Comparison of ENCODE assay signal across 1 cellular context in genomic region chr10:100984670-100985177, GRCh38.
TF ChIP-seq lines count a peak whose summit lies in the region.

No MANE protein-coding gene starts in this region.

TF ChIP-seq in WTC11, 78 proteins besides CTCF, POLR2A, EP300 and RAD21 (continued from another document):
- TF ChIP-seq E2F1 (CRISPR knock-in tag; IDR thresholded peaks at IDR 0.05): no peak
- TF ChIP-seq ESRRA (CRISPR knock-in tag; IDR thresholded peaks at IDR 0.05; ENCODE audit: borderline replicate concordance): no peak
- TF ChIP-seq GRHL2 (CRISPR knock-in tag; IDR thresholded peaks at IDR 0.05; ENCODE audit: insufficient replicate concordance, severe bottlenecking): no peak
- TF ChIP-seq STAT6 (CRISPR knock-in tag; conservative IDR thresholded peaks at IDR 0.05; ENCODE audit: low read depth): no peak
- TF ChIP-seq MAX (CRISPR knock-in tag; IDR thresholded peaks at IDR 0.05): no peak
- no peak for TF ChIP-seq ATF1 (CRISPR knock-in tag; IDR thresholded peaks at IDR 0.05)
- no peak for TF ChIP-seq ZNF396 (CRISPR knock-in tag; IDR thresholded peaks at IDR 0.05; ENCODE audit: borderline replicate concordance)
- TF ChIP-seq, protein P1, sequence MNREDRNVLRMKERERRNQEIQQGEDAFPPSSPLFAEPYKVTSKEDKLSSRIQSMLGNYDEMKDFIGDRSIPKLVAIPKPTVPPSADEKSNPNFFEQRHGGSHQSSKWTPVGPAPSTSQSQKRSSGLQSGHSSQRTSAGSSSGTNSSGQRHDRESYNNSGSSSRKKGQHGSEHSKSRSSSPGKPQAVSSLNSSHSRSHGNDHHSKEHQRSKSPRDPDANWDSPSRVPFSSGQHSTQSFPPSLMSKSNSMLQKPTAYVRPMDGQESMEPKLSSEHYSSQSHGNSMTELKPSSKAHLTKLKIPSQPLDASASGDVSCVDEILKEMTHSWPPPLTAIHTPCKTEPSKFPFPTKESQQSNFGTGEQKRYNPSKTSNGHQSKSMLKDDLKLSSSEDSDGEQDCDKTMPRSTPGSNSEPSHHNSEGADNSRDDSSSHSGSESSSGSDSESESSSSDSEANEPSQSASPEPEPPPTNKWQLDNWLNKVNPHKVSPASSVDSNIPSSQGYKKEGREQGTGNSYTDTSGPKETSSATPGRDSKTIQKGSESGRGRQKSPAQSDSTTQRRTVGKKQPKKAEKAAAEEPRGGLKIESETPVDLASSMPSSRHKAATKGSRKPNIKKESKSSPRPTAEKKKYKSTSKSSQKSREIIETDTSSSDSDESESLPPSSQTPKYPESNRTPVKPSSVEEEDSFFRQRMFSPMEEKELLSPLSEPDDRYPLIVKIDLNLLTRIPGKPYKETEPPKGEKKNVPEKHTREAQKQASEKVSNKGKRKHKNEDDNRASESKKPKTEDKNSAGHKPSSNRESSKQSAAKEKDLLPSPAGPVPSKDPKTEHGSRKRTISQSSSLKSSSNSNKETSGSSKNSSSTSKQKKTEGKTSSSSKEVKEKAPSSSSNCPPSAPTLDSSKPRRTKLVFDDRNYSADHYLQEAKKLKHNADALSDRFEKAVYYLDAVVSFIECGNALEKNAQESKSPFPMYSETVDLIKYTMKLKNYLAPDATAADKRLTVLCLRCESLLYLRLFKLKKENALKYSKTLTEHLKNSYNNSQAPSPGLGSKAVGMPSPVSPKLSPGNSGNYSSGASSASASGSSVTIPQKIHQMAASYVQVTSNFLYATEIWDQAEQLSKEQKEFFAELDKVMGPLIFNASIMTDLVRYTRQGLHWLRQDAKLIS (CRISPR knock-in tag; IDR thresholded peaks at IDR 0.05; ENCODE audit: borderline replicate concordance): no peak
- TF ChIP-seq TEAD1 (CRISPR knock-in tag; IDR thresholded peaks at IDR 0.05): no peak
- TF ChIP-seq RORB (CRISPR knock-in tag; IDR thresholded peaks at IDR 0.05): no peak
